ENCODE assay signal across 27 cellular contexts in the genomic region with DNA sequence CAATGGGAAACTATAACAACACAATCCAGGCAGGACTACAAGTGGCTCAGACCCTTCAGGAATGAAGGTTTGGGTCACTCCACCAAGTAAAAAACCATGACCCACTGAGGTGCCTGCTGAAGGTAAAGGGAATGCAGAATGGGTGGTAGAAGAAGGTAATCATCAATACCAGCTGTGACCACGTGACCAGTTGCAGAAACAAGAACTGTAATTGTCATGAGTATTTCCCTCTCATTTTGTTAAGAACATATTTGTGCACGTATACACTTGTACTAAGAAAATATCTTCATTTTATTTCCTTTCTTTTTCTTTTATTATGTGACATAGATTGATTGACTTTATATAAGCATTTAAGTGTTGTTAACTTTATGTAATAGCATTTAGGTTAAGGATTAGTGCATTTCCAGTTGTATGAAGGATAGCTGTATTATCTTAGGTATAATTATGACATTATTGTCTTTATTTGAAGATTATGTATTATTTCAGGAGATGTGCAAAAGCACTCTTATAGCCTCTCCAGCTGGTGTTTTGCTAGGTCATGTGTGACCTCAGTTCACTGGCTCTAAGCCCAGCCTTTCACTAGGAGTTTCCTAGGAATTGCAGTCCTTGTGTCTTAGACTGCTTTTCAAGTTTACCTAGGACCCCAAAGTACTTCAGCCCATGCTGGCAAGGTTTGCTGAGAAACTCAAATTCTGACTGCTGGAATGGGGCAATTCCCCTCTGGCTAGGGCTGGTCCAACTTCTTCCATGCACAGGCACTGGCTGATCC.
"Had no signal": no experiment of that assay in that cellular context is flagged by ENCODE, and none has a peak within 500 bp of the region (broad histone marks: within the 10 kb centered on the region; RNA-seq: fewer than 3 reads in every experiment).

No MANE protein-coding gene starts in this region.

- H3K27me3 ChIP-seq: ascending aorta, breast epithelium, cardiac muscle cell, colonic mucosa, esophagus squamous epithelium, gastroesophageal sphincter, heart right ventricle, hepatocyte had no signal

- H3K27ac ChIP-seq: ascending aorta, breast epithelium, cardiac muscle cell, colonic mucosa, epithelial cell of prostate, esophagus squamous epithelium, gastroesophageal sphincter, heart right ventricle, hepatocyte had no signal

- H3K9me3 ChIP-seq: ascending aorta, breast epithelium, colonic mucosa, esophagus squamous epithelium, gastroesophageal sphincter had no signal

- H3K4me1 ChIP-seq: ascending aorta, breast epithelium, colonic mucosa, esophagus squamous epithelium, gastroesophageal sphincter, heart right ventricle had no signal

- H3K4me3 ChIP-seq: ascending aorta, breast epithelium, cardiac muscle cell, colonic mucosa, esophagus squamous epithelium, gastroesophageal sphincter, heart right ventricle, hepatocyte had no signal

- H3K36me3 ChIP-seq: ascending aorta, cardiac muscle cell, colonic mucosa, esophagus squamous epithelium, gastroesophageal sphincter, heart right ventricle had no signal

- DNase-seq: activated CD4-positive, alpha-beta memory T cell treated with anti-CD3 and anti-CD28 coated beads for 36 hours; activated CD4-positive, alpha-beta T cell treated with anti-CD3 and anti-CD28 coated beads for 36 hours; activated CD4-positive, alpha-beta T cell treated with anti-CD3 and anti-CD28 coated beads, Interleukin-2, amount 10 ng/mL, durations not matched to agents 24 days and 14 days; activated CD4-positive, CD25-positive, alpha-beta regulatory T cell; activated CD4-positive, CD25-positive, alpha-beta regulatory T cell treated with anti-CD3 and anti-CD28 coated beads, Interleukin-2, amount 50 U/mL, for 72 hours; activated CD8-positive, alpha-beta memory T cell treated with anti-CD3 and anti-CD28 coated beads, Interleukin-2, amount 10 ng/mL, durations not matched to agents 7 days and 5 days; activated CD8-positive, alpha-beta memory T cell treated with anti-CD3 and anti-CD28 coated beads, Interleukin-2, amount 50 U/mL, for 4 hours; activated CD8-positive, alpha-beta T cell treated with anti-CD3 and anti-CD28 coated beads, Interleukin-2, amount 10 ng/mL, durations not matched to agents 7 days and 5 days; activated effector memory CD4-positive, alpha-beta T cell treated with anti-CD3 and anti-CD28 coated beads, Interleukin-2, amount 50 U/mL, for 16 hours; activated naive CD4-positive, alpha-beta T cell treated with anti-CD3 and anti-CD28 coated beads for 36 hours; activated naive CD8-positive, alpha-beta T cell treated with anti-CD3 and anti-CD28 coated beads for 36 hours; activated naive CD8-positive, alpha-beta T cell treated with anti-CD3 and anti-CD28 coated beads, Interleukin-2, amount 50 U/mL, for 24 hours; activated T-cell treated with anti-CD3 and anti-CD28 coated beads, Interleukin-2, amount 50 U/mL, for 1 hour; activated T-cell treated with anti-CD3 and anti-CD28 coated beads, Interleukin-2, amount 50 U/mL, for 48 hours; central memory CD4-positive, alpha-beta T cell; cerebellar nuclear complex; colonic mucosa; effector CD8-positive, alpha-beta T cell; esophagus squamous epithelium; foreskin melanocyte; heart right ventricle had no signal
